In genomic region chr12:133130038-133130807, GRCh38 we compare ENCODE assay signal across 8 cellular contexts. TPM values are rescaled to one million over a fixed set of nuclear protein-coding genes. Genes with fewer than 3 reads are reported as not detected.
DNase-seq lines count a peak whose midpoint lies in the region; ATAC-seq, FAIRE-seq and TF ChIP-seq lines count a peak whose summit lies in the region.

ZNF10 (plus strand) TSS chr12:133130627; CDS start chr12:133144493, 13,866 bp downstream.
ZNF891 (minus strand) TSS chr12:133130274; CDS start chr12:133121918, 8,356 bp downstream.

- TF ChIP-seq CTCF in A549 (IDR thresholded peaks at IDR 0.05) = no peak
- no peak for TF ChIP-seq CTCF in WI38 (IDR thresholded peaks at IDR 0.05; ENCODE audit: low read depth, low read length)
- TF ChIP-seq CTCF in bronchial epithelial cell (IDR thresholded peaks at IDR 0.05; ENCODE audit: insufficient read depth, low read length, severe bottlenecking) = no peak
- TF ChIP-seq CTCF in smooth muscle cell (IDR thresholded peaks at IDR 0.05; ENCODE audit: borderline replicate concordance, insufficient read depth, poor library complexity, severe bottlenecking) = no peak

- DNase-seq in A549 (ENCODE audit: low read depth in 1 of 2, low spot score in 1 of 2) (peak; percentile 48 to 99), NCI-H2171 (lab: John Stamatoyannopoulos, UW) (peak; percentile 96), bronchial epithelial cell (ENCODE audit: low read depth) (peak; percentile 84), iPS-NIHi7 (ENCODE audit: extremely low spot score) (peak; percentile 93), smooth muscle cell (lab: John Stamatoyannopoulos, UW; ENCODE audit: unreplicated experiment) (peak; percentile 93)

- WGBS in A549 (ENCODE audit: missing lambda C conversion rate) = 3% methylated on average over 21 of the region's 87 CpGs
- WGBS in smooth muscle cell (ENCODE audit: low lambda C conversion rate) = under 1% methylated on average over 73 of the region's 87 CpGs

- H3K9ac ChIP-seq in smooth muscle cell (ENCODE audit: low read depth) = peak within 1 kb of the TSS; percentile 78

- no peaks in the 10 kb centered on the region for H4K20me1 ChIP-seq in smooth muscle cell (ENCODE audit: low read depth)

- peaks cover 48% of the 10 kb centered on the region for H3K79me2 ChIP-seq in smooth muscle cell (ENCODE audit: low read depth)

- no peak for TF ChIP-seq RAD21 in A549 (conservative IDR thresholded peaks at IDR 0.05 in 1 of 2, IDR thresholded peaks at IDR 0.05 in 1 of 2)

- no peaks in the 10 kb centered on the region for H3K36me3 ChIP-seq in bronchial epithelial cell (ENCODE audit: control insufficient read depth, insufficient read depth, low read length)
- peaks cover 33% of the 10 kb centered on the region for H3K36me3 ChIP-seq in smooth muscle cell (ENCODE audit: low read depth)

- TF ChIP-seq EP300 in A549 (IDR thresholded peaks at IDR 0.05) = no peak

- POLR2A ChIA-PET in A549 (lab: Yijun Ruan, JAX) = interaction anchor here (0.5 to 1.7 kb wide), 5 partner anchors 50 to 243 kb away, joined by 3 to 12 read pairs (median 4); partner anchors contain the start of genes CHFR, ZNF268 and ZNF84

- H3K27me3 ChIP-seq in bronchial epithelial cell (ENCODE audit: control insufficient read depth, insufficient read depth, low read length) (no peaks in the 10 kb centered on the region), smooth muscle cell (ENCODE audit: low read depth) (no peaks in the 10 kb centered on the region)

- H3K4me3 ChIP-seq in A549 (peak within 1 kb of the TSS; percentile 70), WI38 (ENCODE audit: low read depth, low read length) (peak within 1 kb of the TSS; percentile 83), bronchial epithelial cell (ENCODE audit: low read depth, low read length) (peak within 1 kb of the TSS; percentile 91), smooth muscle cell (peak within 1 kb of the TSS; percentile 68)

- H3F3A ChIP-seq in smooth muscle cell (ENCODE audit: low read depth) = no peaks in the 10 kb centered on the region

- H3K27ac ChIP-seq in A549 (peak within 1 kb of the TSS; percentile 74 to 88), smooth muscle cell (ENCODE audit: low read depth) (peak within 1 kb of the TSS; percentile 85)

- H3K4me2 ChIP-seq in A549 = peak within 1 kb of the TSS; percentile 67
- peak within 1 kb of the TSS; percentile 93 for H3K4me2 ChIP-seq in smooth muscle cell

- CTCF ChIA-PET in A549 (lab: Yijun Ruan, JAX) = no interaction called here

- peak; percentile 77 for TF ChIP-seq POLR2A in A549 (IDR thresholded peaks at IDR 0.05; ENCODE audit: low read length)

- no peak for FAIRE-seq in A549 (lab: Jason Lieb, UNC)
- no peak for FAIRE-seq in bronchial epithelial cell (lab: Jason Lieb, UNC)

- peaks cover 89% of the 10 kb centered on the region for H3K9me3 ChIP-seq in A549
- peaks cover 30% of the 10 kb centered on the region for H3K9me3 ChIP-seq in smooth muscle cell (replicated peaks; ENCODE audit: low read depth)

- H3K4me1 ChIP-seq in A549 (no peaks in the 10 kb centered on the region), smooth muscle cell (ENCODE audit: low read depth) (peaks cover 7% of the 10 kb centered on the region)

- peak within 1 kb of the TSS; percentile 99 for H2AFZ ChIP-seq in smooth muscle cell (ENCODE audit: low read depth)

- peak; percentile 98 to 99 for ATAC-seq in A549
- ATAC-seq in GM18861 (IDR thresholded peaks at IDR 0.05; ENCODE audit: unreplicated experiment) = peak; percentile 90
- peak; percentile 96 for ATAC-seq in HG03097 (IDR thresholded peaks at IDR 0.05; ENCODE audit: low FRiP score, unreplicated experiment)

TF ChIP-seq in A549, 52 proteins besides CTCF, POLR2A, EP300 and RAD21:
- no peak for TF ChIP-seq PBX3 (IDR thresholded peaks at IDR 0.05)
- TF ChIP-seq KDM1A (IDR thresholded peaks at IDR 0.05; ENCODE audit: low read depth) = no peak
- TF ChIP-seq HOXB13 (CRISPR knock-in tag; IDR thresholded peaks at IDR 0.05; ENCODE audit: low read depth) = peak; percentile 68; the same call in 1 of the 2 replicates
- peak; percentile 90 for TF ChIP-seq E2F6 (IDR thresholded peaks at IDR 0.05; ENCODE audit: borderline replicate concordance, low read depth)
- TF ChIP-seq BHLHE40 (IDR thresholded peaks at IDR 0.05; ENCODE audit: low read depth, low read length) = 0 out of 2 replicates have a peak, but pooled peaks have one; percentile 29
- peak; percentile 36; the same call in 1 of the 2 replicates for TF ChIP-seq MYC (IDR thresholded peaks at IDR 0.05; ENCODE audit: borderline replicate concordance, low read length)
- TF ChIP-seq MAX (IDR thresholded peaks at IDR 0.05) = peak; percentile 96
- TF ChIP-seq GATA3 (IDR thresholded peaks at IDR 0.05; ENCODE audit: borderline replicate concordance) = peak; percentile 59; the same call in 1 of the 2 replicates
- TF ChIP-seq MAFK (IDR thresholded peaks at IDR 0.05; ENCODE audit: partially characterized antibody) = peak; percentile 7
- peak; percentile 87 for TF ChIP-seq PHF8 (IDR thresholded peaks at IDR 0.05; ENCODE audit: borderline replicate concordance, low read depth)
- TF ChIP-seq RNF2 (IDR thresholded peaks at IDR 0.05; ENCODE audit: borderline replicate concordance, low read depth) = 0 out of 2 replicates have a peak, but pooled peaks have one; percentile 59
- TF ChIP-seq USF2 (IDR thresholded peaks at IDR 0.05) = peak; percentile 21; the same call in 1 of the 2 replicates
- no peak for TF ChIP-seq CBX2 (IDR thresholded peaks at IDR 0.05; ENCODE audit: borderline replicate concordance, low read depth)
- peak in 1 of 2 experiments; percentile 57; a peak in 2 of 5 replicates for TF ChIP-seq JUN (IDR thresholded peaks at IDR 0.05)
TF ChIP-seq in A549: peak in this region for 11.

RNA-seq across cellular contexts. Expression of gene ZNF10, which starts in this region (rescaled TPM):
- polyA plus RNA-seq in A549 (2011; rRNA removed) = 4.1 and 4.5 TPM in 2 replicates
- polyA plus RNA-seq in A549 (2012; cell fraction: cytosol; rRNA removed) = 1.7 and 2.1 TPM in 2 replicates
- 3.3 and 4.4 TPM in 2 replicates for polyA plus RNA-seq in A549 (2012; cell fraction: nucleus; rRNA removed)
- polyA plus RNA-seq in A549 (2017; fragmentation: RNase III; extraction: RNeasy Plus Mini Kit Qiagen cat#74134 plus additional on column Dnase treatment) = 2.0 to 2.3 TPM (median 2.2 TPM) in 3 replicates
- 8.2 and 8.5 TPM in 2 replicates for polyA minus RNA-seq in A549 (2011; rRNA and poly(A)+ RNA removed)
- total RNA-seq in bronchial epithelial cell = 2.9 and 4.1 TPM in 2 replicates
- total RNA-seq in smooth muscle cell = 4.7 and 13.8 TPM in 2 replicates
- 2.9 and 4.2 TPM in 2 replicates for polyA plus RNA-seq in smooth muscle cell

RNA-seq across cellular contexts. Expression of gene ZNF891, which starts in this region (rescaled TPM):
- 1.5 and 1.6 TPM in 2 replicates for polyA plus RNA-seq in A549 (2011; rRNA removed)
- polyA plus RNA-seq in A549 (2012; cell fraction: cytosol; rRNA removed) = 0.21 and 0.26 TPM in 2 replicates
- polyA plus RNA-seq in A549 (2012; cell fraction: nucleus; rRNA removed) = 0.36 and 0.80 TPM in 2 replicates
- 0.54 to 0.64 TPM (median 0.62 TPM) in 3 replicates for polyA plus RNA-seq in A549 (2017; fragmentation: RNase III; extraction: RNeasy Plus Mini Kit Qiagen cat#74134 plus additional on column Dnase treatment)
- 1.2 and 1.5 TPM in 2 replicates for polyA minus RNA-seq in A549 (2011; rRNA and poly(A)+ RNA removed)
- 0.53 and 0.77 TPM in 2 replicates for total RNA-seq in bronchial epithelial cell
- total RNA-seq in smooth muscle cell = 0.90 and 1.2 TPM in 2 replicates
- polyA plus RNA-seq in smooth muscle cell = 0.25 and 0.30 TPM in 2 replicates

Comparison
In these comparisons a context has a peak if more than half of its experiments do, and no peak if none do; other contexts are left out.
1. Peak in every context shown above with its lines: DNase-seq, ATAC-seq, H3K4me3 ChIP-seq and H3K27ac ChIP-seq.